8 cellular contexts compared by ENCODE assay signal in genomic region chr6:148758492-148758891, GRCh38. TPM values are rescaled to one million over a fixed set of nuclear protein-coding genes. Genes with fewer than 3 reads are reported as not detected.
DNase-seq lines count a peak whose midpoint lies in the region; ATAC-seq lines count a peak whose summit lies in the region.

No MANE protein-coding gene starts in this region.

- H3K4me1 Mint-ChIP-seq in IgD-negative memory B cell, result peaks cover 53 to 68% (median 55%) of the 10 kb centered on the region in 3 donors

- ATAC-seq in GM18511 (IDR thresholded peaks at IDR 0.05; ENCODE audit: unreplicated experiment) (peak; percentile 80), GM21529 (IDR thresholded peaks at IDR 0.05; ENCODE audit: unreplicated experiment) (peak; percentile 71)

- H3K27ac Mint-ChIP-seq in IgD-negative memory B cell, result peak overlapping the region; percentile 96 to 98 (median 98)

- peaks cover 2% of the 10 kb centered on the region for H3K27me3 Mint-ChIP-seq in IgD-negative memory B cell

- peaks cover 2% of the 10 kb centered on the region for H3K36me3 Mint-ChIP-seq in IgD-negative memory B cell

- DNase-seq in amygdala (lab: John Stamatoyannopoulos, UW), result peak in 32 of 56 donors; percentile 6 to 62 (median 30)
- DNase-seq in stimulated activated CD4-positive, alpha-beta T cell treated with anti-CD3 and anti-CD28 coated beads, Interleukin-4, amount 100 ng/mL, for 24 hours, result peak; percentile 54
- DNase-seq in NCI-H2196 (lab: John Stamatoyannopoulos, UW; ENCODE audit: unreplicated experiment), result no peak
- DNase-seq in DMS153 (lab: John Stamatoyannopoulos, UW), result no peak
- no peak for DNase-seq in HK-2 (ENCODE audit: unreplicated experiment)

- peaks cover 0 to 6% (median 0%) of the 10 kb centered on the region in 3 donors for H3K9me3 Mint-ChIP-seq in IgD-negative memory B cell

- H3K4me3 Mint-ChIP-seq in IgD-negative memory B cell, result peak overlapping the region; percentile 43 to 65 (median 49)

RNA-seq across cellular contexts. Expression of gene UST, which starts 11.7 kb away (rescaled TPM):
- 1.3 TPM for polyA plus RNA-seq in IgD-negative memory B cell

Comparison
In these comparisons a context has a peak if more than half of its experiments do, and no peak if none do; other contexts are left out.
1. DNase-seq: peak in amygdala (32 of 56) and stimulated activated CD4-positive, alpha-beta T cell treated with anti-CD3 and anti-CD28 coated beads, Interleukin-4, amount 100 ng/mL, for 24 hours (single experiment); none in NCI-H2196 (single experiment), DMS153 (single experiment) and HK-2 (single experiment).